ENCODE assay signal across 11 cellular contexts in genomic region chr9:93582115-93582514, GRCh38. TPM values are rescaled to one million over a fixed set of nuclear protein-coding genes. Genes with fewer than 3 reads are reported as not detected.
DNase-seq lines count a peak whose midpoint lies in the region; ATAC-seq and TF ChIP-seq lines count a peak whose summit lies in the region.
"Had no signal": no experiment of that assay in that cellular context is flagged by ENCODE, and none has a peak within 500 bp of the region (broad histone marks: within the 10 kb centered on the region; RNA-seq: fewer than 3 reads in every experiment).

No MANE protein-coding gene starts in this region.

- no peaks in the 10 kb centered on the region for H3K36me3 ChIP-seq in mesendoderm (ENCODE audit: control insufficient read depth, insufficient read depth, low read length)
- H3K36me3 ChIP-seq: BE2C had no signal

- peaks cover 2% of the 10 kb centered on the region for H3K79me2 ChIP-seq in mesendoderm (ENCODE audit: control insufficient read depth, insufficient read depth, low read length)

- no peak overlapping the region for H3K9ac ChIP-seq in mesendoderm (ENCODE audit: low read length)
- H3K9ac ChIP-seq: parathyroid adenoma had no signal

- no peaks in the 10 kb centered on the region for H3K9me3 Mint-ChIP-seq in CD4-positive, alpha-beta T cell
- peaks cover 3% of the 10 kb centered on the region for H3K9me3 Mint-ChIP-seq in activated CD4-positive, alpha-beta T cell treated with anti-CD3 and anti-CD28 coated beads for 36 hours (ENCODE audit: low read depth)
- H3K9me3 Mint-ChIP-seq in naive thymus-derived CD8-positive, alpha-beta T cell = peaks cover 0 to 15% (median 4%) of the 10 kb centered on the region in 9 donors

- H2BK15ac ChIP-seq in mesendoderm (replicated peaks; ENCODE audit: low read depth) = no peak overlapping the region

- H3K4me1 Mint-ChIP-seq in CD4-positive, alpha-beta T cell (ENCODE audit: low read depth) = peaks cover 88% of the 10 kb centered on the region
- H3K4me1 Mint-ChIP-seq in activated CD4-positive, alpha-beta T cell treated with anti-CD3 and anti-CD28 coated beads for 36 hours = peaks cover 46% of the 10 kb centered on the region
- H3K4me1 Mint-ChIP-seq in naive thymus-derived CD8-positive, alpha-beta T cell = peaks cover 35 to 75% (median 62%) of the 10 kb centered on the region in 4 donors

- H3K56ac ChIP-seq in mesendoderm (ENCODE audit: low read length) = no peak overlapping the region

- H4K5ac ChIP-seq in mesendoderm (ENCODE audit: low read length) = no peak overlapping the region

- no peaks in the 10 kb centered on the region for H3K27me3 ChIP-seq in CD4-positive, alpha-beta T cell (ENCODE audit: control insufficient read depth, insufficient read depth, low read length)
- no peaks in the 10 kb centered on the region for H3K27me3 ChIP-seq in mesendoderm (ENCODE audit: insufficient read depth, low read length, poor library complexity)
- H3K27me3 ChIP-seq: BE2C had no signal

- no peak for TF ChIP-seq CTCF in CD4-positive, alpha-beta T cell (IDR thresholded peaks at IDR 0.05)

- H3K4ac ChIP-seq in mesendoderm (ENCODE audit: low read depth, low read length) = no peak overlapping the region

- H3K4me1 ChIP-seq in mesendoderm (ENCODE audit: control insufficient read depth, low read depth, low read length) = no peaks in the 10 kb centered on the region
- H3K4me1 ChIP-seq: BE2C, parathyroid adenoma had no signal

- no peak for ATAC-seq in CD4-positive, alpha-beta T cell (ENCODE audit: poor library complexity)
- no peak for ATAC-seq in activated CD4-positive, alpha-beta T cell treated with anti-CD3 and anti-CD28 coated beads for 36 hours
- no peak for ATAC-seq in naive thymus-derived CD8-positive, alpha-beta T cell
- ATAC-seq in HG03571 (IDR thresholded peaks at IDR 0.05; ENCODE audit: unreplicated experiment) = no peak

- no peak overlapping the region for H3K23ac ChIP-seq in mesendoderm (ENCODE audit: low read length)

- H3K4me3 Mint-ChIP-seq in CD4-positive, alpha-beta T cell = no peak overlapping the region
- H3K4me3 Mint-ChIP-seq in activated CD4-positive, alpha-beta T cell treated with anti-CD3 and anti-CD28 coated beads for 36 hours = no peak overlapping the region
- H3K4me3 Mint-ChIP-seq in naive thymus-derived CD8-positive, alpha-beta T cell = no peak overlapping the region

- no peak overlapping the region for H3K4me2 ChIP-seq in mesendoderm (ENCODE audit: low read length)

- POLR2A ChIA-PET in CD4-positive, alpha-beta T cell (lab: Charles Lee) = interaction anchor here (0.9 kb wide), 2 partner anchors 16 to 136 kb away, joined by 3 to 4 read pairs; no protein-coding TSS in a partner anchor
- POLR2A ChIA-PET in activated CD4-positive, alpha-beta T cell treated with anti-CD3 and anti-CD28 coated beads for 36 hours (lab: Charles Lee) = interaction anchor here (0.6 kb wide), 1 partner anchor 34 kb away, joined by 3 read pairs; no protein-coding TSS in a partner anchor
- POLR2A ChIA-PET in naive thymus-derived CD8-positive, alpha-beta T cell (lab: Charles Lee) = interaction anchor here (1.5 kb wide), 1 partner anchor 15 kb away, joined by 5 read pairs; no protein-coding TSS in a partner anchor

- no peaks in the 10 kb centered on the region for H3K27me3 Mint-ChIP-seq in CD4-positive, alpha-beta T cell
- H3K27me3 Mint-ChIP-seq in activated CD4-positive, alpha-beta T cell treated with anti-CD3 and anti-CD28 coated beads for 36 hours = no peaks in the 10 kb centered on the region
- H3K27me3 Mint-ChIP-seq in naive thymus-derived CD8-positive, alpha-beta T cell = no peaks in the 10 kb centered on the region

- no peak overlapping the region for H3K27ac ChIP-seq in CD4-positive, alpha-beta T cell (ENCODE audit: low read depth, low read length)
- no peak overlapping the region for H3K27ac ChIP-seq in mesendoderm (ENCODE audit: low read depth, low read length)
- H3K27ac ChIP-seq: parathyroid adenoma had no signal

- H3K36me3 Mint-ChIP-seq in CD4-positive, alpha-beta T cell (ENCODE audit: low read depth) = peaks cover 29% of the 10 kb centered on the region
- H3K36me3 Mint-ChIP-seq in activated CD4-positive, alpha-beta T cell treated with anti-CD3 and anti-CD28 coated beads for 36 hours (ENCODE audit: low read depth) = peaks cover 18% of the 10 kb centered on the region
- H3K36me3 Mint-ChIP-seq in naive thymus-derived CD8-positive, alpha-beta T cell = peaks cover 0 to 22% (median 3%) of the 10 kb centered on the region in 3 donors

- no peaks in the 10 kb centered on the region for H3K9me3 ChIP-seq in CD4-positive, alpha-beta T cell (ENCODE audit: control insufficient read depth, low read length)

- DNase-seq in CD4-positive, alpha-beta T cell = no peak
- DNase-seq in NCI-H146 (lab: John Stamatoyannopoulos, UW) (peak; percentile 97), cerebellar cortex (ENCODE audit: low spot score) (peak; percentile 53), mesendoderm (peak; percentile 29), nucleus accumbens (lab: John Stamatoyannopoulos, UW) (no peak)
- DNase-seq in activated CD4-positive, alpha-beta T cell treated with anti-CD3 and anti-CD28 coated beads for 36 hours = no peak
- no peak for DNase-seq in naive thymus-derived CD8-positive, alpha-beta T cell
- DNase-seq: activated naive CD4-positive, alpha-beta T cell treated with anti-CD3 and anti-CD28 coated beads, Interleukin-2, amount 50 U/mL, for 16 hours; BE2C had no signal

- no peak overlapping the region for H4K8ac ChIP-seq in mesendoderm (ENCODE audit: low read depth, low read length)

- H2AK5ac ChIP-seq in mesendoderm (ENCODE audit: low read length) = no peak overlapping the region

- no peak overlapping the region for H2BK120ac ChIP-seq in mesendoderm (ENCODE audit: low read depth, low read length)

- H3K4me3 ChIP-seq in mesendoderm (ENCODE audit: low read length) = no peak overlapping the region

- H3K79me1 ChIP-seq in mesendoderm (ENCODE audit: low read length) = peaks cover 22% of the 10 kb centered on the region

- H2BK5ac ChIP-seq in mesendoderm (ENCODE audit: low read length) = no peak overlapping the region

- CTCF ChIA-PET in CD4-positive, alpha-beta T cell (lab: Charles Lee) = no interaction called here
- CTCF ChIA-PET in activated CD4-positive, alpha-beta T cell treated with anti-CD3 and anti-CD28 coated beads for 36 hours (lab: Charles Lee) = interaction anchor here (1.0 kb wide), 1 partner anchor 22 kb away, joined by 3 read pairs; no protein-coding TSS in a partner anchor

- intact Hi-C loops in CD4-positive, alpha-beta T cell (cut with DNase I, micrococcal nuclease) = no loop called here
- intact Hi-C loops in activated CD4-positive, alpha-beta T cell treated with anti-CD3 and anti-CD28 coated beads for 36 hours (cut with DNase I, micrococcal nuclease) = no loop called here

- H3K18ac ChIP-seq in mesendoderm (ENCODE audit: low read length) = no peak overlapping the region

- WGBS in mesendoderm (ENCODE audit: extremely low coverage, insufficient coverage, low lambda C conversion rate) = no CpG with 5 or more reads among the region's 5 CpGs

- peak overlapping the region; percentile 9 for H3K27ac Mint-ChIP-seq in CD4-positive, alpha-beta T cell
- no peak overlapping the region for H3K27ac Mint-ChIP-seq in activated CD4-positive, alpha-beta T cell treated with anti-CD3 and anti-CD28 coated beads for 36 hours
- peak overlapping the region in 2 of 10 donors; percentile 13 to 70 for H3K27ac Mint-ChIP-seq in naive thymus-derived CD8-positive, alpha-beta T cell

RNA-seq across cellular contexts. Expression of gene PHF2, which starts 5.7 kb away (rescaled TPM):
- 10 to 100 TPM; 27.3 to 28.8 TPM for total RNA-seq in CD4-positive, alpha-beta T cell
- polyA plus RNA-seq in mesendoderm (2013, experiment 1 of 2) = 6.5 TPM
- polyA plus RNA-seq in mesendoderm (2013, experiment 2 of 2) = 7.1 TPM
- total RNA-seq in activated CD4-positive, alpha-beta T cell treated with anti-CD3 and anti-CD28 coated beads for 36 hours = 10 to 100 TPM; 16.0 to 16.5 TPM
- total RNA-seq in naive thymus-derived CD8-positive, alpha-beta T cell = 10 to 100 TPM; 35.2 to 35.5 TPM
- polyA plus RNA-seq in naive thymus-derived CD8-positive, alpha-beta T cell = 1 to 10 TPM in 2 of 3 donors, under 1 TPM in 1; 0.84 to 2.3 (median 1.3) TPM

Comparison
In these comparisons a context has a peak if more than half of its experiments do, and no peak if none do; other contexts are left out.
1. DNase-seq: peak in NCI-H146 (single experiment), cerebellar cortex (single experiment) and mesendoderm (single experiment); none in CD4-positive, alpha-beta T cell (0 of 10), activated CD4-positive, alpha-beta T cell treated with anti-CD3 and anti-CD28 coated beads for 36 hours (single experiment), naive thymus-derived CD8-positive, alpha-beta T cell (0 of 10) and nucleus accumbens (0 of 56).